In genomic region chr5:147561435-147561834, GRCh38 we compare ENCODE assay signal across 23 cellular contexts.
"Had no signal": no experiment of that assay in that cellular context is flagged by ENCODE, and none has a peak within 500 bp of the region (broad histone marks: within the 10 kb centered on the region; RNA-seq: fewer than 3 reads in every experiment).

No MANE protein-coding gene starts in this region.

- H3K27me3 ChIP-seq: adrenal gland, ascending aorta, gastroesophageal sphincter, left lung, testis, vagina had no signal

- H3K4me1 ChIP-seq: ascending aorta, left lung, testis, vagina had no signal

- H3K27ac Mint-ChIP-seq: activated CD8-positive, alpha-beta T cell treated with anti-CD3 and anti-CD28 coated beads, Interleukin-2, amount 10 ng/mL, durations not matched to agents 7 days and 5 days; activated naive CD8-positive, alpha-beta T cell; nephron progenitor cell had no signal

- FAIRE-seq: bronchial epithelial cell, TTC549 had no signal

- DNase-seq: activated CD4-positive, alpha-beta T cell treated with anti-CD3 and anti-CD28 coated beads for 1 hour; activated CD4-positive, alpha-beta T cell treated with anti-CD3 and anti-CD28 coated beads, Interleukin-2, amount 50 U/mL, for 1 hour; activated CD8-positive, alpha-beta T cell treated with anti-CD3 and anti-CD28 coated beads, Interleukin-2, amount 10 ng/mL, durations not matched to agents 7 days and 5 days; adrenal gland; head of caudate nucleus; left lung; midbrain; nephron progenitor cell; stimulated activated CD4-positive, alpha-beta T cell treated with anti-CD3 and anti-CD28 coated beads, Interleukin-2, amount 100 ng/mL, for 48 hours; stimulated activated naive CD4-positive, alpha-beta T cell; T-helper 1 cell; testis; trophoblast cell; WERI-Rb-1 had no signal

- H3K36me3 ChIP-seq: adrenal gland, ascending aorta, gastroesophageal sphincter, left lung, vagina, WERI-Rb-1 had no signal

- H3K9me3 Mint-ChIP-seq: nephron progenitor cell had no signal

- H3K9me3 ChIP-seq: adrenal gland, ascending aorta, gastroesophageal sphincter, left lung, testis, vagina had no signal

- H3K27ac ChIP-seq: adrenal gland, ascending aorta, coronary artery, epithelial cell of prostate, gastroesophageal sphincter, left lung, vagina, WERI-Rb-1 had no signal

- H3K36me3 Mint-ChIP-seq: activated naive CD8-positive, alpha-beta T cell had no signal

- H3K4me3 Mint-ChIP-seq: activated CD8-positive, alpha-beta T cell treated with anti-CD3 and anti-CD28 coated beads, Interleukin-2, amount 10 ng/mL, durations not matched to agents 7 days and 5 days; activated naive CD8-positive, alpha-beta T cell; nephron progenitor cell had no signal

- H3K4me3 ChIP-seq: adrenal gland, ascending aorta, coronary artery, gastroesophageal sphincter, left lung, lung, testis, vagina had no signal

- H3K4me1 Mint-ChIP-seq: nephron progenitor cell had no signal
